Comparison of ENCODE assay signal across 8 cellular contexts in genomic region chr1:65147424-65148177, GRCh38. TPM values are rescaled to one million over a fixed set of nuclear protein-coding genes. Genes with fewer than 3 reads are reported as not detected.
DNase-seq lines count a peak whose midpoint lies in the region; ATAC-seq and TF ChIP-seq lines count a peak whose summit lies in the region.

No MANE protein-coding gene starts in this region.

- TF ChIP-seq CTCF in psoas muscle (IDR thresholded peaks at IDR 0.05) (no peak), OCI-LY7 (conservative IDR thresholded peaks at IDR 0.05; ENCODE audit: low read length) (no peak)

- H4K20me1 ChIP-seq in BLaER1 treated with 17β-estradiol and CSF1 and Interleukin-3, amounts not matched to agents 10 nM and 100 nM: peaks cover 0 to 30% (median 24%) of the 10 kb centered on the region in 11 experiments; a peak in 10 of 22 replicates
- H4K20me1 ChIP-seq in OCI-LY7 (ENCODE audit: insufficient read depth, low read length): no peaks in the 10 kb centered on the region

- peak overlapping the region; percentile 86 for H3K27ac Mint-ChIP-seq in activated naive CD8-positive, alpha-beta T cell treated with anti-CD3 and anti-CD28 coated beads, Interleukin-2, amount 10 ng/mL, durations not matched to agents 7 days and 5 days

- H3K9me3 ChIP-seq in BLaER1 treated with 17β-estradiol and CSF1 and Interleukin-3, amounts not matched to agents 10 nM and 100 nM (replicated peaks in 1 of 11): no peaks in the 10 kb centered on the region
- H3K9me3 ChIP-seq in psoas muscle (no peaks in the 10 kb centered on the region), OCI-LY7 (ENCODE audit: low read length) (no peaks in the 10 kb centered on the region)

- no TSS peak for BruUV-seq in OCI-LY7 (replicated peaks; lab: Mats Ljungman, UMichigan)

- 0% methylated on average over 65 to 88 of the region's 88 CpGs for WGBS in psoas muscle, 3 donors

- intact Hi-C loops in left ventricle myocardium superior (cut with micrococcal nuclease) (no loop called here), psoas muscle (cut with DNase I) (loop anchor here in 1 of 2 donors (10.0 kb wide), 1 partner anchor 57 kb away; no protein-coding TSS in a partner anchor), OCI-LY7 (cut with micrococcal nuclease; ENCODE audit: unreplicated experiment) (no loop called here)

- peaks cover 15% of the 10 kb centered on the region for H3K36me3 Mint-ChIP-seq in activated naive CD8-positive, alpha-beta T cell treated with anti-CD3 and anti-CD28 coated beads, Interleukin-2, amount 10 ng/mL, durations not matched to agents 7 days and 5 days

- H3K9ac ChIP-seq in BLaER1 treated with 17β-estradiol and CSF1 and Interleukin-3, amounts not matched to agents 10 nM and 100 nM: peak overlapping the region; percentile 72 to 86 (median 82)

- peaks cover 29% of the 10 kb centered on the region for H3K4me1 Mint-ChIP-seq in activated naive CD8-positive, alpha-beta T cell treated with anti-CD3 and anti-CD28 coated beads, Interleukin-2, amount 10 ng/mL, durations not matched to agents 7 days and 5 days

- H3K9me3 Mint-ChIP-seq in activated naive CD8-positive, alpha-beta T cell treated with anti-CD3 and anti-CD28 coated beads, Interleukin-2, amount 10 ng/mL, durations not matched to agents 7 days and 5 days: no peaks in the 10 kb centered on the region

- H3K36me3 ChIP-seq in BLaER1 treated with 17β-estradiol and CSF1 and Interleukin-3, amounts not matched to agents 10 nM and 100 nM: peaks cover 0 to 5% (median 0%) of the 10 kb centered on the region in 11 experiments; a peak in 3 of 22 replicates
- H3K36me3 ChIP-seq in psoas muscle (ENCODE audit: insufficient read depth in 1 of 2, low read depth in 1 of 2) (no peaks in the 10 kb centered on the region), OCI-LY7 (ENCODE audit: insufficient read depth, low read length) (no peaks in the 10 kb centered on the region)

- ATAC-seq in GM19023 (IDR thresholded peaks at IDR 0.05; ENCODE audit: unreplicated experiment) (peak; percentile 60), HG03108 (IDR thresholded peaks at IDR 0.05; ENCODE audit: unreplicated experiment) (peak; percentile 53), left ventricle myocardium superior (peak; percentile 77), psoas muscle (peak; percentile 61 to 70 (median 63))
- ATAC-seq in activated naive CD8-positive, alpha-beta T cell treated with anti-CD3 and anti-CD28 coated beads, Interleukin-2, amount 10 ng/mL, durations not matched to agents 7 days and 5 days (ENCODE audit: low read depth): peak; percentile 58

- H3K4me3 Mint-ChIP-seq in activated naive CD8-positive, alpha-beta T cell treated with anti-CD3 and anti-CD28 coated beads, Interleukin-2, amount 10 ng/mL, durations not matched to agents 7 days and 5 days: peak overlapping the region; percentile 90

- H3K4me2 ChIP-seq in BLaER1 treated with 17β-estradiol and CSF1 and Interleukin-3, amounts not matched to agents 10 nM and 100 nM: peak overlapping the region; percentile 89 to 100 (median 97)
- H3K4me2 ChIP-seq in OCI-LY7 (ENCODE audit: low read length): no peak overlapping the region

- peak; percentile 48 for DNase-seq in OCI-M1 (lab: John Stamatoyannopoulos, UW)
- DNase-seq in activated naive CD8-positive, alpha-beta T cell treated with anti-CD3 and anti-CD28 coated beads, Interleukin-2, amount 10 ng/mL, durations not matched to agents 7 days and 5 days: peak; percentile 77
- DNase-seq in left ventricle myocardium superior: peak; percentile 75
- peak; percentile 40 to 55 for DNase-seq in psoas muscle
- no peak for DNase-seq in OCI-LY7 (ENCODE audit: low spot score)

- H3K79me2 ChIP-seq in OCI-LY7 (ENCODE audit: insufficient read depth, low read depth, low read length): no peaks in the 10 kb centered on the region

- no peak overlapping the region for H2AFZ ChIP-seq in OCI-LY7 (ENCODE audit: low read length)

- CTCF ChIA-PET in OCI-LY7 (lab: Charles Lee; ENCODE audit: unreplicated experiment): no interaction called here

- H3K27me3 Mint-ChIP-seq in activated naive CD8-positive, alpha-beta T cell treated with anti-CD3 and anti-CD28 coated beads, Interleukin-2, amount 10 ng/mL, durations not matched to agents 7 days and 5 days: peaks cover 16% of the 10 kb centered on the region

- POLR2A ChIA-PET in activated naive CD8-positive, alpha-beta T cell treated with anti-CD3 and anti-CD28 coated beads, Interleukin-2, amount 10 ng/mL, durations not matched to agents 7 days and 5 days (lab: Charles Lee): interaction anchor here (0.6 to 1.4 kb wide), 2 partner anchors 12 to 312 kb away, joined by 3 read pairs; no protein-coding TSS in a partner anchor
- POLR2A ChIA-PET in OCI-LY7 (lab: Charles Lee): no interaction called here

- no peaks in the 10 kb centered on the region for H3K9me2 ChIP-seq in OCI-LY7 (ENCODE audit: insufficient read depth, low read length)

- H3K4me3 ChIP-seq in BLaER1 treated with 17β-estradiol and CSF1 and Interleukin-3, amounts not matched to agents 10 nM and 100 nM: peak overlapping the region; percentile 71 to 92 (median 77)
- H3K4me3 ChIP-seq in psoas muscle (peak overlapping the region; percentile 83), OCI-LY7 (ENCODE audit: low read depth, low read length, poor library complexity, severe bottlenecking) (no peak overlapping the region)

- peak overlapping the region; percentile 62 to 81 (median 72); a peak in 21 of 22 replicates for H3K27ac ChIP-seq in BLaER1 treated with 17β-estradiol and CSF1 and Interleukin-3, amounts not matched to agents 10 nM and 100 nM
- H3K27ac ChIP-seq in psoas muscle (peak overlapping the region; percentile 62), OCI-LY7 (ENCODE audit: low read depth, low read length, poor library complexity, severe bottlenecking) (no peak overlapping the region)

- H3K27me3 ChIP-seq in BLaER1 treated with 17β-estradiol and CSF1 and Interleukin-3, amounts not matched to agents 10 nM and 100 nM: peaks cover 25 to 60% (median 52%) of the 10 kb centered on the region in 11 experiments
- peaks cover 0 to 13% (median 3%) of the 10 kb centered on the region in 3 donors for H3K27me3 ChIP-seq in psoas muscle (ENCODE audit: insufficient read depth in 3 of 3, low read length in 2 of 3)

- H3K4me1 ChIP-seq in BLaER1 treated with 17β-estradiol and CSF1 and Interleukin-3, amounts not matched to agents 10 nM and 100 nM: peaks cover 16 to 33% (median 26%) of the 10 kb centered on the region in 10 experiments; a peak in 19 of 20 replicates
- H3K4me1 ChIP-seq in psoas muscle: peaks cover 4% of the 10 kb centered on the region
- no peaks in the 10 kb centered on the region for H3K4me1 ChIP-seq in OCI-LY7 (ENCODE audit: insufficient read depth, low read length, poor library complexity, severe bottlenecking)

RNA-seq across cellular contexts. Expression of gene AK4, which starts 0.4 kb away (rescaled TPM):
- total RNA-seq in activated naive CD8-positive, alpha-beta T cell treated with anti-CD3 and anti-CD28 coated beads, Interleukin-2, amount 10 ng/mL, durations not matched to agents 7 days and 5 days: 10 to 100 TPM; 79.5 to 81.3 TPM
- 163 TPM for total RNA-seq in left ventricle myocardium superior
- 10 to 100 TPM in 2 of 4 donors, 1 to 10 TPM in 2; 1.1 to 29.0 (median 12.3) TPM for total RNA-seq in psoas muscle
- 1 to 10 TPM in 1 of 3 donors, under 1 TPM in 2; 0.37 to 1.4 (median 0.82) TPM for polyA plus RNA-seq in psoas muscle
- 0.16 and 0.18 TPM in 2 replicates for total RNA-seq in OCI-LY7 (2014; rRNA removed; shearing (Covaris generic))
- 0.70 and 1.4 TPM in 2 replicates for total RNA-seq in OCI-LY7 (2022)
